ENCODE assay signal across 1 cellular context in the genomic region with DNA sequence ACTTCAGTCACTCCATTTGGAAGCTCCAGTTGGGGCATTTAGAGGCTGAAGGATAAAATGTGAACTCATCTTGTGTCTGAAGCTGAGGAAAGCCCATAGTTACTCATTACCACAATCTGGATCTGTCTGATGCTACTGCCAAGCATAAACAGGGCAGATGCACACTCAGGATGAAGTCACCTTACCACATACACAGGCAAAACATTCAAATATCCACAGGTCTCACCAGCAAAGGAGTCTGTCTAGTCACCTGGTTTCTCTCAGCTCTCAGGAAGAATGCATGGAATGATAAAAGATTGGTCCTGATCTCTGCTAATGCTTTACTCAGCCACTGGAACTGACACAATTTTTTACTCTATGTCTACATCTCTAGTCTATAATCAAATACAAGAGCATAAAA.
TF ChIP-seq lines count a peak whose summit lies in the region.

No MANE protein-coding gene starts in this region.

TF ChIP-seq in A549, 52 proteins besides CTCF, POLR2A, EP300 and RAD21 (continued from another document):
- no peak for TF ChIP-seq PBX3 (IDR thresholded peaks at IDR 0.05)
- no peak for TF ChIP-seq RFX5 (IDR thresholded peaks at IDR 0.05)
- no peak for TF ChIP-seq E2F6 (IDR thresholded peaks at IDR 0.05; ENCODE audit: borderline replicate concordance, low read depth)
- TF ChIP-seq ZFP36 (IDR thresholded peaks at IDR 0.05; ENCODE audit: borderline replicate concordance, partially characterized antibody) = no peak
- TF ChIP-seq JUNB (IDR thresholded peaks at IDR 0.05) = no peak
- no peak for TF ChIP-seq CHD2 (IDR thresholded peaks at IDR 0.05; ENCODE audit: low read length, partially characterized antibody)
- TF ChIP-seq POLR2AphosphoS2 (conservative IDR thresholded peaks at IDR 0.05; ENCODE audit: low read length) = no peak
